ENCODE assay signal across 1 cellular context in genomic region chrX:154517101-154517781, GRCh38.
TF ChIP-seq lines count a peak whose summit lies in the region.

No MANE protein-coding gene starts in this region.

TF ChIP-seq in A549, 52 proteins besides CTCF, POLR2A, EP300 and RAD21:
- TF ChIP-seq ESRRA (IDR thresholded peaks at IDR 0.05; ENCODE audit: borderline replicate concordance, low read length) (no peak), JUN (IDR thresholded peaks at IDR 0.05) (no peak), ELK1 (IDR thresholded peaks at IDR 0.05; ENCODE audit: low read depth, low read length) (no peak), POLR2AphosphoS2 (conservative IDR thresholded peaks at IDR 0.05; ENCODE audit: low read length) (no peak), BHLHE40 (IDR thresholded peaks at IDR 0.05; ENCODE audit: low read depth, low read length) (no peak), HOXB5 (CRISPR knock-in tag; IDR thresholded peaks at IDR 0.05) (no peak), EHF (CRISPR knock-in tag; IDR thresholded peaks at IDR 0.05) (no peak), RFX5 (IDR thresholded peaks at IDR 0.05) (no peak), MAX (IDR thresholded peaks at IDR 0.05) (no peak), PBX3 (IDR thresholded peaks at IDR 0.05) (no peak), RCOR1 (IDR thresholded peaks at IDR 0.05; ENCODE audit: low read depth, low read length) (no peak), CHD4 (IDR thresholded peaks at IDR 0.05; ENCODE audit: borderline replicate concordance) (no peak), ZC3H11A (IDR thresholded peaks at IDR 0.05) (no peak), KDM5A (IDR thresholded peaks at IDR 0.05) (no peak), FOSL2 (IDR thresholded peaks at IDR 0.05) (no peak), FOSL2 (CRISPR knock-in tag; IDR thresholded peaks at IDR 0.05) (no peak), ZFP36 (IDR thresholded peaks at IDR 0.05; ENCODE audit: borderline replicate concordance, partially characterized antibody) (no peak), ZSCAN20 (CRISPR knock-in tag; IDR thresholded peaks at IDR 0.05) (no peak), HEYL (CRISPR knock-in tag; IDR thresholded peaks at IDR 0.05) (no peak), MAZ (IDR thresholded peaks at IDR 0.05; ENCODE audit: borderline replicate concordance, low read depth, low read length) (no peak)
- TF ChIP-seq, protein P1, sequence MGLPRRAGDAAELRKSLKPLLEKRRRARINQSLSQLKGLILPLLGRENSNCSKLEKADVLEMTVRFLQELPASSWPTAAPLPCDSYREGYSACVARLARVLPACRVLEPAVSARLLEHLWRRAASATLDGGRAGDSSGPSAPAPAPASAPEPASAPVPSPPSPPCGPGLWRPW (IDR thresholded peaks at IDR 0.05) = no peak
